Comparison of ENCODE assay signal across 22 cellular contexts in genomic region chr5:159971038-159971437, GRCh38. TPM values are rescaled to one million over a fixed set of nuclear protein-coding genes. Genes with fewer than 3 reads are reported as not detected.
DNase-seq lines count a peak whose midpoint lies in the region; ATAC-seq, FAIRE-seq and TF ChIP-seq lines count a peak whose summit lies in the region.
"Had no signal": no experiment of that assay in that cellular context is flagged by ENCODE, and none has a peak within 500 bp of the region (broad histone marks: within the 10 kb centered on the region; RNA-seq: fewer than 3 reads in every experiment).

No MANE protein-coding gene starts in this region.

- no peaks in the 10 kb centered on the region for H3K36me3 ChIP-seq in esophagus squamous epithelium
- H3K36me3 ChIP-seq: adrenal gland, neutrophil, right lobe of liver, SJCRH30 had no signal

- no peak for TF ChIP-seq EP300 in A549 (IDR thresholded peaks at IDR 0.05)

- no peak for DNase-seq in A549 (ENCODE audit: low read depth in 1 of 2, low spot score in 1 of 2)
- peak; percentile 86 for DNase-seq in EH (ENCODE audit: low read depth)
- peak; percentile 42 to 72 for DNase-seq in foreskin fibroblast
- DNase-seq in NCI-H1417 (lab: John Stamatoyannopoulos, UW), result no peak
- DNase-seq in putamen (ENCODE audit: low spot score), result no peak
- DNase-seq in esophagus squamous epithelium (lab: John Stamatoyannopoulos, UW), result no peak
- DNase-seq: activated CD4-positive, alpha-beta T cell treated with anti-CD3 and anti-CD28 coated beads, Interleukin-2, amount 50 U/mL, for 4 hours; activated T-cell treated with anti-CD3 and anti-CD28 coated beads, Interleukin-2, amount 50 U/mL, for 72 hours; kidney; NCI-H2081 treated with DMSO at 0.1 percent for 48 hours; NCI-H526 treated with DMSO at 0.1 percent for 48 hours; right lobe of liver; SJCRH30; stimulated activated CD4-positive, alpha-beta T cell treated with anti-CD3 and anti-CD28 coated beads, Interleukin-2, amount 100 ng/mL, for 24 hours had no signal

- H3K4me3 ChIP-seq in A549 (no peak overlapping the region), foreskin fibroblast (ENCODE audit: low read depth in 1 of 2, low read length in 2 of 2) (no peak overlapping the region), esophagus squamous epithelium (no peak overlapping the region)
- H3K4me3 ChIP-seq: SJCRH30 had no signal

- TF ChIP-seq POLR2A in A549 (IDR thresholded peaks at IDR 0.05; ENCODE audit: low read length), result no peak
- TF ChIP-seq POLR2A in esophagus squamous epithelium (IDR thresholded peaks at IDR 0.05), result no peak

- intact Hi-C loops in esophagus squamous epithelium (cut with DNase I), result no loop called here

- no peaks in the 10 kb centered on the region for H3K4me1 Mint-ChIP-seq in activated T-helper 17 cell treated with anti-CD3 and anti-CD28 coated beads, Interleukin-2, amount 50 U/mL, for 72 hours

- H3K9me3 ChIP-seq in A549 (no peaks in the 10 kb centered on the region), esophagus squamous epithelium (no peaks in the 10 kb centered on the region)
- H3K9me3 ChIP-seq: adrenal gland, neutrophil, right lobe of liver, SJCRH30 had no signal

- no peak for TF ChIP-seq CTCF in A549 (IDR thresholded peaks at IDR 0.05)
- TF ChIP-seq CTCF in foreskin fibroblast (IDR thresholded peaks at IDR 0.05; ENCODE audit: low read depth, low read length), result no peak
- TF ChIP-seq CTCF in esophagus squamous epithelium (IDR thresholded peaks at IDR 0.05), result no peak

- no peak for ATAC-seq in A549
- ATAC-seq in activated T-helper 17 cell treated with anti-CD3 and anti-CD28 coated beads, Interleukin-2, amount 50 U/mL, for 72 hours (replicated peaks), result no peak
- no peak for ATAC-seq in GM19324 (IDR thresholded peaks at IDR 0.05; ENCODE audit: low FRiP score, unreplicated experiment)
- ATAC-seq: activated T-cell treated with anti-CD3 and anti-CD28 coated beads, Interleukin-2, amount 50 U/mL, for 72 hours; right lobe of liver had no signal

- H3K27ac ChIP-seq in A549 (no peak overlapping the region), esophagus squamous epithelium (no peak overlapping the region)
- H3K27ac ChIP-seq: adrenal gland, coronary artery, neutrophil, right lobe of liver, SJCRH30 had no signal

- H3K4me2 ChIP-seq in A549, result peak overlapping the region; percentile 42; the same call in 2 of the 3 replicates

- H3K36me3 Mint-ChIP-seq in activated T-helper 17 cell treated with anti-CD3 and anti-CD28 coated beads, Interleukin-2, amount 50 U/mL, for 72 hours (ENCODE audit: low read depth), result peaks cover 5% of the 10 kb centered on the region
- H3K36me3 Mint-ChIP-seq: mesothelial cell of epicardium had no signal

- FAIRE-seq in A549 (lab: Jason Lieb, UNC), result no peak
- FAIRE-seq: GM18507, kidney had no signal

- CTCF ChIA-PET in A549 (lab: Yijun Ruan, JAX), result interaction anchor here (1.2 to 1.4 kb wide), 3 partner anchors 21 to 526 kb away, joined by 3 to 4 read pairs (median 4); no protein-coding TSS in a partner anchor

- peaks cover 17% of the 10 kb centered on the region for H3K4me1 ChIP-seq in A549
- H3K4me1 ChIP-seq in esophagus squamous epithelium, result peaks cover 0 to 16% (median 0%) of the 10 kb centered on the region in 3 donors
- H3K4me1 ChIP-seq: right lobe of liver had no signal

- 45% methylated on average over 4 of the region's 4 CpGs for WGBS in A549 (ENCODE audit: missing lambda C conversion rate)
- WGBS in esophagus squamous epithelium, 2 donors, result 75 to 83% methylated on average over 4 of the region's 4 CpGs

- H3K27me3 Mint-ChIP-seq in activated T-helper 17 cell treated with anti-CD3 and anti-CD28 coated beads, Interleukin-2, amount 50 U/mL, for 72 hours, result peaks cover 50% of the 10 kb centered on the region

- peaks cover 0 to 93% (median 6%) of the 10 kb centered on the region in 4 donors for H3K27me3 ChIP-seq in esophagus squamous epithelium
- H3K27me3 ChIP-seq: right lobe of liver, SJCRH30 had no signal

- no peak overlapping the region for H3K27ac Mint-ChIP-seq in activated T-helper 17 cell treated with anti-CD3 and anti-CD28 coated beads, Interleukin-2, amount 50 U/mL, for 72 hours
- H3K27ac Mint-ChIP-seq: activated T-cell treated with anti-CD3 and anti-CD28 coated beads, Interleukin-2, amount 50 U/mL, for 72 hours; mesothelial cell of epicardium had no signal

- H3K9me3 Mint-ChIP-seq in activated T-helper 17 cell treated with anti-CD3 and anti-CD28 coated beads, Interleukin-2, amount 50 U/mL, for 72 hours, result no peaks in the 10 kb centered on the region
- H3K9me3 Mint-ChIP-seq: activated T-cell treated with anti-CD3 and anti-CD28 coated beads, Interleukin-2, amount 50 U/mL, for 72 hours; mesothelial cell of epicardium had no signal

- peak overlapping the region; percentile 2 for H3K4me3 Mint-ChIP-seq in activated T-helper 17 cell treated with anti-CD3 and anti-CD28 coated beads, Interleukin-2, amount 50 U/mL, for 72 hours

- POLR2A ChIA-PET in A549 (lab: Yijun Ruan, JAX), result no interaction called here

- TF ChIP-seq RAD21 in A549 (conservative IDR thresholded peaks at IDR 0.05 in 1 of 2, IDR thresholded peaks at IDR 0.05 in 1 of 2), result no peak

TF ChIP-seq in A549, 52 proteins besides CTCF, POLR2A, EP300 and RAD21:
- TF ChIP-seq HMGXB4 (CRISPR knock-in tag; IDR thresholded peaks at IDR 0.05; ENCODE audit: borderline replicate concordance) (no peak), MAX (IDR thresholded peaks at IDR 0.05) (no peak), HOXB13 (CRISPR knock-in tag; IDR thresholded peaks at IDR 0.05; ENCODE audit: low read depth) (no peak), BCL3 (IDR thresholded peaks at IDR 0.05) (no peak), ATOH8 (CRISPR knock-in tag; IDR thresholded peaks at IDR 0.05; ENCODE audit: low read depth) (no peak), ZFP36 (IDR thresholded peaks at IDR 0.05; ENCODE audit: borderline replicate concordance, partially characterized antibody) (no peak), KDM1A (IDR thresholded peaks at IDR 0.05; ENCODE audit: low read depth) (no peak), RARB (CRISPR knock-in tag; IDR thresholded peaks at IDR 0.05) (no peak), CHD4 (IDR thresholded peaks at IDR 0.05; ENCODE audit: borderline replicate concordance) (no peak), SREBF2 (IDR thresholded peaks at IDR 0.05) (no peak), HES2 (IDR thresholded peaks at IDR 0.05) (no peak), PHF8 (IDR thresholded peaks at IDR 0.05; ENCODE audit: borderline replicate concordance, low read depth) (no peak), HEYL (CRISPR knock-in tag; IDR thresholded peaks at IDR 0.05) (no peak)

RNA-seq across cellular contexts. Expression of gene TTC1, which starts 37.9 kb away (rescaled TPM):
- polyA plus RNA-seq in A549 (2011; rRNA removed) (48.6 and 64.9 TPM in 2 replicates), A549 (2017; fragmentation: RNase III; extraction: RNeasy Plus Mini Kit Qiagen cat#74134 plus additional on column Dnase treatment) (77.8 to 79.7 TPM (median 78.1 TPM) in 3 replicates)
- 27.3 and 29.1 TPM in 2 replicates for polyA plus RNA-seq in A549 (2012; cell fraction: cytosol; rRNA removed)
- 10.4 and 19.2 TPM in 2 replicates for polyA plus RNA-seq in A549 (2012; cell fraction: nucleus; rRNA removed)
- 23.3 and 24.6 TPM in 2 replicates for polyA minus RNA-seq in A549 (2011; rRNA and poly(A)+ RNA removed)
- 10 to 100 TPM; 46.9 to 56.4 TPM for total RNA-seq in activated T-helper 17 cell treated with anti-CD3 and anti-CD28 coated beads, Interleukin-2, amount 50 U/mL, for 72 hours
- total RNA-seq in esophagus squamous epithelium, result 10 to 100 TPM; 18.3 to 38.3 (median 33.5) TPM

RNA-seq across cellular contexts. Expression of gene ADRA1B, which starts 54.8 kb away (rescaled TPM):
- polyA plus RNA-seq in A549 (2011; rRNA removed), result 4.4 and 5.1 TPM in 2 replicates
- 6.5 and 10.7 TPM in 2 replicates for polyA plus RNA-seq in A549 (2012; cell fraction: cytosol; rRNA removed)
- polyA plus RNA-seq in A549 (2012; cell fraction: nucleus; rRNA removed), result 8.3 and 12.5 TPM in 2 replicates
- 6.5 to 10.0 TPM (median 8.5 TPM) in 3 replicates for polyA plus RNA-seq in A549 (2017; fragmentation: RNase III; extraction: RNeasy Plus Mini Kit Qiagen cat#74134 plus additional on column Dnase treatment)
- polyA minus RNA-seq in A549 (2011; rRNA and poly(A)+ RNA removed), result 6.8 and 10.2 TPM in 2 replicates
- not detected for total RNA-seq in activated T-helper 17 cell treated with anti-CD3 and anti-CD28 coated beads, Interleukin-2, amount 50 U/mL, for 72 hours
- total RNA-seq in esophagus squamous epithelium, result 1 to 10 TPM in 1 of 4 donors, not detected in 3; 1.3 TPM
- total RNA-seq: activated T-cell treated with anti-CD3 and anti-CD28 coated beads, Interleukin-2, amount 50 U/mL, for 72 hours; OCI-LY7; SJCRH30 had no signal

Comparison
In these comparisons a context has a peak if more than half of its experiments do, and no peak if none do; other contexts are left out.
1. DNase-seq: peak in EH (single experiment) and foreskin fibroblast (2 of 2); none in A549 (0 of 2), NCI-H1417 (0 of 3), putamen (single experiment) and esophagus squamous epithelium (single experiment).